In genomic region chr15:40331026-40331425, GRCh38 we compare ENCODE assay signal across 2 cellular contexts.
TF ChIP-seq lines count a peak whose summit lies in the region.

No MANE protein-coding gene starts in this region.

TF ChIP-seq in GM23338, 12 proteins besides CTCF, POLR2A, EP300 and RAD21:
- TF ChIP-seq CREB1 (CRISPR knock-in tag; IDR thresholded peaks at IDR 0.05; ENCODE audit: low read depth) = no peak
TF ChIP-seq in GM23338: peak in this region for 0.

TF ChIP-seq in HepG2, 621 proteins besides CTCF, POLR2A, EP300 and RAD21:
- TF ChIP-seq KAT2B (IDR thresholded peaks at IDR 0.05; ENCODE audit: borderline replicate concordance, low read depth, low read length) (no peak), SP4 (CRISPR knock-in tag; IDR thresholded peaks at IDR 0.05) (no peak), HDAC2 (CRISPR knock-in tag; IDR thresholded peaks at IDR 0.05) (no peak), NONO (IDR thresholded peaks at IDR 0.05) (no peak), NONO (CRISPR knock-in tag; conservative IDR thresholded peaks at IDR 0.05) (no peak), FOXC1 (CRISPR knock-in tag; IDR thresholded peaks at IDR 0.05; ENCODE audit: borderline replicate concordance) (no peak), ZNF142 (CRISPR knock-in tag; IDR thresholded peaks at IDR 0.05) (no peak)
